17 cellular contexts compared by ENCODE assay signal in genomic region chr17:43732961-43733360, GRCh38. TPM values are rescaled to one million over a fixed set of nuclear protein-coding genes. Genes with fewer than 3 reads are reported as not detected.
A peak's percentile ranks its signal among the peaks of the same experiment; 100 is the strongest.
DNase-seq lines count a peak whose midpoint lies in the region; TF ChIP-seq lines count a peak whose summit lies in the region.
"Had no signal": no experiment of that assay in that cellular context is flagged by ENCODE, and none has a peak within 500 bp of the region (broad histone marks: within the 10 kb centered on the region; RNA-seq: fewer than 3 reads in every experiment).

No MANE protein-coding gene starts in this region.

- WGBS in esophagus muscularis mucosa = 97% methylated on average over 2 of the region's 2 CpGs

- no peaks in the 10 kb centered on the region for H3K27me3 ChIP-seq in esophagus muscularis mucosa
- no peaks in the 10 kb centered on the region for H3K27me3 ChIP-seq in dorsolateral prefrontal cortex
- no peaks in the 10 kb centered on the region for H3K27me3 ChIP-seq in vagina
- H3K27me3 ChIP-seq: sigmoid colon had no signal

- no peaks in the 10 kb centered on the region for H3K36me3 ChIP-seq in esophagus muscularis mucosa
- H3K36me3 ChIP-seq in vagina = no peaks in the 10 kb centered on the region
- H3K36me3 ChIP-seq: sigmoid colon had no signal

- intact Hi-C loops in esophagus muscularis mucosa (cut with DNase I) (no loop called here), dorsolateral prefrontal cortex (cut with DNase I) (no loop called here), vagina (cut with DNase I) (no loop called here)

- no peak overlapping the region for H3K27ac ChIP-seq in esophagus muscularis mucosa (replicated peaks in 1 of 4)
- no peak overlapping the region for H3K27ac ChIP-seq in dorsolateral prefrontal cortex
- no peak overlapping the region for H3K27ac ChIP-seq in vagina
- H3K27ac ChIP-seq: sigmoid colon had no signal

- TF ChIP-seq EP300 in esophagus muscularis mucosa (IDR thresholded peaks at IDR 0.05) = no peak

- DNase-seq in GM04503 (ENCODE audit: low read depth) (peak; percentile 83), RKO (ENCODE audit: low spot score) (peak; percentile 29), epithelial cell of proximal tubule (ENCODE audit: low read depth) (peak; percentile 79), non-pigmented ciliary epithelial cell (ENCODE audit: low read depth) (peak; percentile 69), esophagus muscularis mucosa (ENCODE audit: extremely low spot score) (no peak), dorsolateral prefrontal cortex (no peak), NCI-H1417 (lab: John Stamatoyannopoulos, UW) (no peak), vagina (ENCODE audit: extremely low spot score in 2 of 2) (no peak)
- DNase-seq: activated naive CD8-positive, alpha-beta T cell treated with anti-CD3 and anti-CD28 coated beads, Interleukin-2, amount 50 U/mL, for 24 hours; glutamatergic neuron; natural killer cell; NCI-H1694; NCI-H69; sigmoid colon had no signal

- H3K4me1 ChIP-seq in esophagus muscularis mucosa (peaks cover 0 to 6% (median 1%) of the 10 kb centered on the region in 4 donors), vagina (no peaks in the 10 kb centered on the region)
- H3K4me1 ChIP-seq: sigmoid colon had no signal

- H3K9me3 ChIP-seq in esophagus muscularis mucosa = no peaks in the 10 kb centered on the region
- H3K9me3 ChIP-seq in vagina = no peaks in the 10 kb centered on the region
- H3K9me3 ChIP-seq: sigmoid colon had no signal

- H3K4me3 ChIP-seq in epithelial cell of proximal tubule (ENCODE audit: low read depth, low read length) (no peak overlapping the region), esophagus muscularis mucosa (no peak overlapping the region), dorsolateral prefrontal cortex (no peak overlapping the region), vagina (no peak overlapping the region)
- H3K4me3 ChIP-seq: sigmoid colon had no signal

- TF ChIP-seq POLR2A in esophagus muscularis mucosa (IDR thresholded peaks at IDR 0.05; ENCODE audit: low read depth) (no peak), vagina (IDR thresholded peaks at IDR 0.05) (no peak)

- TF ChIP-seq CTCF in epithelial cell of proximal tubule (conservative IDR thresholded peaks at IDR 0.05; ENCODE audit: low read depth, low read length) = no peak
- TF ChIP-seq CTCF in esophagus muscularis mucosa (IDR thresholded peaks at IDR 0.05) = no peak
- TF ChIP-seq CTCF in dorsolateral prefrontal cortex (IDR thresholded peaks at IDR 0.05 in 54 of 56, conservative IDR thresholded peaks at IDR 0.05 in 2 of 56; ENCODE audit: low read depth in 1 of 56, partially characterized antibody in 56 of 56) = no peak
- TF ChIP-seq CTCF in vagina (IDR thresholded peaks at IDR 0.05) = no peak

RNA-seq across cellular contexts. Expression of gene SOST, which starts 25.6 kb away (rescaled TPM):
- total RNA-seq in epithelial cell of proximal tubule = not detected in 2 replicates
- total RNA-seq in esophagus muscularis mucosa = not detected
- total RNA-seq in dorsolateral prefrontal cortex = 1 to 10 TPM in 1 of 120 experiments, under 1 TPM in 20, not detected in 99; 0.14 to 1.1 (median 0.29) TPM
- total RNA-seq in vagina = not detected
- total RNA-seq: left lobe of liver, natural killer cell, sigmoid colon, SK-MEL-5, subcutaneous adipose tissue had no signal

RNA-seq across cellular contexts. Expression of gene DUSP3, which starts 45.8 kb away (rescaled TPM):
- 46.3 and 47.5 TPM in 2 replicates for total RNA-seq in epithelial cell of proximal tubule
- total RNA-seq in esophagus muscularis mucosa = 100 to 1,000 TPM; 130 to 182 (median 158) TPM
- total RNA-seq in dorsolateral prefrontal cortex = 100 to 1,000 TPM in 70 of 120 experiments, 10 to 100 TPM in 50; 65.6 to 156 (median 103) TPM
- 43.5 TPM for total RNA-seq in vagina

RNA-seq across cellular contexts. Expression of gene CFAP97D1, which starts 47.3 kb away (rescaled TPM):
- total RNA-seq in epithelial cell of proximal tubule (not detected in 2 replicates), esophagus muscularis mucosa (under 1 TPM in 1 of 4 donors, not detected in 3; 0.19 TPM), dorsolateral prefrontal cortex (under 1 TPM in 56 of 120 experiments, not detected in 64; 0.07 to 0.89 (median 0.22) TPM), vagina (not detected)
- total RNA-seq: left lobe of liver, natural killer cell, sigmoid colon had no signal

Comparison
In these comparisons a context has a peak if more than half of its experiments do, and no peak if none do; other contexts are left out.
1. DNase-seq: peak in GM04503 (single experiment), RKO (single experiment), epithelial cell of proximal tubule (single experiment) and non-pigmented ciliary epithelial cell (single experiment); none in esophagus muscularis mucosa (single experiment), dorsolateral prefrontal cortex (0 of 10), NCI-H1417 (0 of 3) and vagina (0 of 2).